In genomic region chr2:70923378-70924015, GRCh38 we compare ENCODE assay signal across 10 cellular contexts. TPM values are rescaled to one million over a fixed set of nuclear protein-coding genes. Genes with fewer than 3 reads are reported as not detected.
DNase-seq lines count a peak whose midpoint lies in the region; ATAC-seq, FAIRE-seq and TF ChIP-seq lines count a peak whose summit lies in the region.
"Had no signal": no experiment of that assay in that cellular context is flagged by ENCODE, and none has a peak within 500 bp of the region (broad histone marks: within the 10 kb centered on the region; RNA-seq: fewer than 3 reads in every experiment).

No MANE protein-coding gene starts in this region.

- TF ChIP-seq EP300 in A549 (IDR thresholded peaks at IDR 0.05): no peak

- intact Hi-C loops in colonic mucosa (cut with DNase I): no loop called here

- POLR2A ChIA-PET in A549 (lab: Yijun Ruan, JAX): no interaction called here

- no peak overlapping the region for H3K27ac ChIP-seq in A549
- no peak overlapping the region for H3K27ac ChIP-seq in colonic mucosa

- TF ChIP-seq CTCF in A549 (IDR thresholded peaks at IDR 0.05) (peak; percentile 34; the same call in 2 of the 3 replicates), epithelial cell of proximal tubule (conservative IDR thresholded peaks at IDR 0.05; ENCODE audit: low read depth, low read length) (peak; percentile 37), colonic mucosa (IDR thresholded peaks at IDR 0.05) (no peak)

- H3K4me3 ChIP-seq in A549 (no peak overlapping the region), epithelial cell of proximal tubule (ENCODE audit: low read depth, low read length) (no peak overlapping the region), colonic mucosa (no peak overlapping the region)

- TF ChIP-seq POLR2A in A549 (IDR thresholded peaks at IDR 0.05; ENCODE audit: low read length): no peak

- H3K9me3 ChIP-seq in A549 (no peaks in the 10 kb centered on the region), colonic mucosa (no peaks in the 10 kb centered on the region)

- CTCF ChIA-PET in A549 (lab: Yijun Ruan, JAX): interaction anchor here (1.0 to 31.9 kb wide), 6 partner anchors 9 to 134 kb away, joined by 3 to 512 read pairs (median 40); partner anchors contain the start of gene ATP6V1B1

- H3K4me1 ChIP-seq in A549 (no peaks in the 10 kb centered on the region), colonic mucosa (no peaks in the 10 kb centered on the region)

- no peak overlapping the region for H3K9ac ChIP-seq in colonic mucosa (ENCODE audit: low read depth in 2 of 2, low read length in 2 of 2)

- H3K27me3 ChIP-seq in colonic mucosa: no peaks in the 10 kb centered on the region

- FAIRE-seq in A549 (lab: Jason Lieb, UNC): no peak
- FAIRE-seq: G401.6 had no signal

- TF ChIP-seq RAD21 in A549 (conservative IDR thresholded peaks at IDR 0.05 in 1 of 2, IDR thresholded peaks at IDR 0.05 in 1 of 2): peak in 1 of 2 experiments; percentile 16; a peak in 1 of 5 replicates

- H3K4me2 ChIP-seq in A549: no peak overlapping the region

- WGBS in A549 (ENCODE audit: missing lambda C conversion rate): 70% methylated on average over 10 of the region's 10 CpGs

- ATAC-seq in A549: peak in 1 of 2 experiments; percentile 65; a peak in 4 of 6 replicates
- ATAC-seq in GM21515 (IDR thresholded peaks at IDR 0.05; ENCODE audit: unreplicated experiment): no peak
- no peak for ATAC-seq in HG03432 (IDR thresholded peaks at IDR 0.05; ENCODE audit: unreplicated experiment)
- ATAC-seq: left cardiac atrium had no signal

- peak; percentile 35 to 52 for DNase-seq in A549 (ENCODE audit: low read depth in 1 of 2, low spot score in 1 of 2)
- peak; percentile 58 for DNase-seq in ELF-1 (ENCODE audit: low read depth, low spot score)
- peak; percentile 17 for DNase-seq in NCI-H82 treated with DMSO at 0.1 percent for 48 hours (lab: John Stamatoyannopoulos, UW; ENCODE audit: unreplicated experiment)
- DNase-seq in epithelial cell of proximal tubule (ENCODE audit: low read depth): no peak
- DNase-seq in colonic mucosa: no peak
- no peak for DNase-seq in hypothalamus (lab: John Stamatoyannopoulos, UW)
- DNase-seq: left cardiac atrium had no signal

- no peaks in the 10 kb centered on the region for H3K36me3 ChIP-seq in colonic mucosa

TF ChIP-seq in A549, 52 proteins besides CTCF, POLR2A, EP300 and RAD21:
- TF ChIP-seq ZNF302 (CRISPR knock-in tag; IDR thresholded peaks at IDR 0.05) (no peak), ESRRA (IDR thresholded peaks at IDR 0.05; ENCODE audit: borderline replicate concordance, low read length) (no peak), ZFP36 (IDR thresholded peaks at IDR 0.05; ENCODE audit: borderline replicate concordance, partially characterized antibody) (no peak), HEYL (CRISPR knock-in tag; IDR thresholded peaks at IDR 0.05) (no peak), NR3C1 (IDR thresholded peaks at IDR 0.05) (no peak)

RNA-seq across cellular contexts. Expression of gene ATP6V1B1, which starts 12.2 kb away (rescaled TPM):
- polyA plus RNA-seq in A549 (2011; rRNA removed) (1.9 and 3.2 TPM in 2 replicates), A549 (2017; fragmentation: RNase III; extraction: RNeasy Plus Mini Kit Qiagen cat#74134 plus additional on column Dnase treatment) (2.5 to 2.8 TPM (median 2.7 TPM) in 3 replicates)
- polyA plus RNA-seq in A549 (2012; cell fraction: cytosol; rRNA removed): 2.1 and 2.2 TPM in 2 replicates
- 25.8 and 27.3 TPM in 2 replicates for polyA plus RNA-seq in A549 (2012; cell fraction: nucleus; rRNA removed)
- polyA minus RNA-seq in A549 (2011; rRNA and poly(A)+ RNA removed): 0.58 and 3.0 TPM in 2 replicates
- total RNA-seq in epithelial cell of proximal tubule (0.81 TPM in 1 of 2 replicates, not detected in the other), colonic mucosa (not detected)

RNA-seq across cellular contexts. Expression of gene VAX2, which starts 23.1 kb away (rescaled TPM):
- polyA plus RNA-seq in A549 (2011; rRNA removed): 1.6 and 1.8 TPM in 2 replicates
- 2.8 and 4.6 TPM in 2 replicates for polyA plus RNA-seq in A549 (2012; cell fraction: cytosol; rRNA removed)
- 11.1 and 11.3 TPM in 2 replicates for polyA plus RNA-seq in A549 (2012; cell fraction: nucleus; rRNA removed)
- polyA plus RNA-seq in A549 (2017; fragmentation: RNase III; extraction: RNeasy Plus Mini Kit Qiagen cat#74134 plus additional on column Dnase treatment): 2.1 to 3.6 TPM (median 3.3 TPM) in 3 replicates
- 0.78 and 0.87 TPM in 2 replicates for polyA minus RNA-seq in A549 (2011; rRNA and poly(A)+ RNA removed)
- total RNA-seq in epithelial cell of proximal tubule: 0.12 and 0.51 TPM in 2 replicates
- not detected for total RNA-seq in colonic mucosa

RNA-seq across cellular contexts. Expression of gene ANKRD53, which starts 54.9 kb away (rescaled TPM):
- polyA plus RNA-seq in A549 (2011; rRNA removed) (not detected in 2 replicates), A549 (2017; fragmentation: RNase III; extraction: RNeasy Plus Mini Kit Qiagen cat#74134 plus additional on column Dnase treatment) (not detected in 3 replicates)
- 0.03 TPM in 1 of 2 replicates, not detected in the other for polyA plus RNA-seq in A549 (2012; cell fraction: cytosol; rRNA removed)
- 0.17 and 0.37 TPM in 2 replicates for polyA plus RNA-seq in A549 (2012; cell fraction: nucleus; rRNA removed)
- polyA minus RNA-seq in A549 (2011; rRNA and poly(A)+ RNA removed): not detected in 2 replicates
- total RNA-seq in epithelial cell of proximal tubule (0.58 and 0.75 TPM in 2 replicates), colonic mucosa (under 1 TPM in 1 of 2 donors, not detected in 1; 0.40 TPM)

Comparison
In these comparisons a context has a peak if more than half of its experiments do, and no peak if none do; other contexts are left out.
1. DNase-seq: peak in A549 (2 of 2), ELF-1 (single experiment) and NCI-H82 treated with DMSO at 0.1 percent for 48 hours (single experiment); none in epithelial cell of proximal tubule (single experiment), colonic mucosa (single experiment) and hypothalamus (0 of 51).